8 cellular contexts compared by ENCODE assay signal in the genomic region with DNA sequence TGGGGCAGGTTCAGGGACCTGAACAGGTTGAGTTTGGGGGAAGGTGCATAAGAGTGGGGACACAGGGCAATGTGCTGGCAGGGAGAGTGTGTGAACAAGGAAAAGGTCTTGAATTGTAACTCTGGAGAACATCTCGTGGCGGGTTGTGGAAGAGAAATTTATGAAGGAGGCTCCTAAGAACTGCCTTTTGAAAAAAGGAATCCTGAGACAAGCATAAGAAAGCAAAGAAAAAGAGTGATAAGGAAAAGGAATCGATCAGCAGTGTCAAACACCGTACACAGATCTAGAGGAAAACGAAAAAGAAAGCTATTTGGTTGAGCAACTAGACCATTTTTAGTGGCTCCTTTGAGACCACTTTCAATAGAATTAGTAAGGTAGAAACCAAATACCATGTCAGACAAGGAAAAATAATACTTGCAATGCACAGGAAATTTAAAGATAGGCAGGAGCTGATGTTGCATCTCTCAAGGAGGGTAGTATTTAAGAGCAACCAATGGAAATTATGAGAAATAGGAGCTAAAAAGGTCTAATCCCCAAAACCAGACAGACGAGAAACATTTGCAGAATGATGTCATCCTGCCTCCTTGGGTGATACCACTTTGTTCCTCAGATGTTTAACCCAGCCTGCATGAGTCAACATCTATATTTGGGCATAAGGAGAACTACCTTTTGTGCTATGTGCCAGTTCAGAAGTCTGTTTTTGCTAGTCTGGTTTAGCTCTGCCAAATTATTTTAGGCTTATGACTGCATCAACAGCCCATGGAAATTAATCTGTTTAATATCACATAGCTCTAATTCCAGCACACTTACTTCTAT.
A peak's percentile ranks its signal among the peaks of the same experiment; 100 is the strongest.
DNase-seq lines count a peak whose midpoint lies in the region; ATAC-seq, FAIRE-seq and TF ChIP-seq lines count a peak whose summit lies in the region.

No MANE protein-coding gene starts in this region.

- H3K4me3 ChIP-seq in SJSA1 (peak overlapping the region; percentile 20), pancreas (no peak overlapping the region)

- H3K27ac ChIP-seq in SJSA1 = peak overlapping the region; percentile 79
- H3K27ac ChIP-seq in epithelial cell of prostate = peak overlapping the region; percentile 78
- peak overlapping the region in 2 of 4 donors; percentile 62 to 72 for H3K27ac ChIP-seq in pancreas

- peak; percentile 95 for FAIRE-seq in pancreas (lab: Jason Lieb, UNC)

- peaks cover 55% of the 10 kb centered on the region for H3K4me1 ChIP-seq in SJSA1 (replicated peaks)
- H3K4me1 ChIP-seq in pancreas = peaks cover 0 to 24% (median 0%) of the 10 kb centered on the region in 3 donors

- TF ChIP-seq CTCF in pancreas (IDR thresholded peaks at IDR 0.05) = no peak

- 65 to 72% methylated on average over 6 of the region's 6 CpGs for WGBS in pancreas, 2 donors

- H3K9me3 ChIP-seq in SJSA1 (replicated peaks) (no peaks in the 10 kb centered on the region), pancreas (no peaks in the 10 kb centered on the region)

- ATAC-seq in GM19463 (IDR thresholded peaks at IDR 0.05; ENCODE audit: unreplicated experiment) = peak; percentile 92
- ATAC-seq in HG03442 (IDR thresholded peaks at IDR 0.05; ENCODE audit: unreplicated experiment) = peak; percentile 88
- peak; percentile 86 to 96 (median 92) for ATAC-seq in pancreas

- H3K36me3 ChIP-seq in SJSA1 (no peaks in the 10 kb centered on the region), pancreas (no peaks in the 10 kb centered on the region)

- DNase-seq in GF-D8 (lab: John Stamatoyannopoulos, UW) (peak; percentile 37), SJSA1 (ENCODE audit: low read depth in 1 of 2, low spot score in 2 of 2) (peak; percentile 75 to 91), epithelial cell of prostate (ENCODE audit: low read depth, low spot score) (peak; percentile 99), pancreas (peak in 3 of 6 donors; percentile 11 to 56 (median 27)), posterior vena cava (ENCODE audit: low spot score) (no peak), activated gamma-delta T cell treated with Interleukin-2 at 50 U/mL for 16 hours (no peak)

- H3K27me3 ChIP-seq in SJSA1 (replicated peaks) (no peaks in the 10 kb centered on the region), pancreas (no peaks in the 10 kb centered on the region)

- intact Hi-C loops in pancreas (cut with DNase I) (no loop called here), posterior vena cava (cut with DNase I) (loop anchor here in 1 of 2 donors (10.0 kb wide), 1 partner anchor 105 kb away; no protein-coding TSS in a partner anchor)

Comparison
In these comparisons a context has a peak if more than half of its experiments do, and no peak if none do; other contexts are left out.
1. DNase-seq: peak in GF-D8 (single experiment), SJSA1 (2 of 2) and epithelial cell of prostate (single experiment); none in posterior vena cava (single experiment) and activated gamma-delta T cell treated with Interleukin-2 at 50 U/mL for 16 hours (single experiment).
2. Peak in every context shown above with its lines, with median percentiles within 50 percentile points of each other: ATAC-seq.